Comparison of ENCODE assay signal across 8 cellular contexts in genomic region chr11:91124363-91124762, GRCh38.
"Had no signal": no experiment of that assay in that cellular context is flagged by ENCODE, and none has a peak within 500 bp of the region (broad histone marks: within the 10 kb centered on the region; RNA-seq: fewer than 3 reads in every experiment).

No MANE protein-coding gene starts in this region.

- ATAC-seq: HCT116, K562 had no signal

- H3K27ac ChIP-seq: GM23248 had no signal

- H3K4me1 ChIP-seq: HAP-1 had no signal

- H3K36me3 ChIP-seq: HAP-1 had no signal

- H3K9me3 ChIP-seq: HAP-1 had no signal

- H3K4me3 ChIP-seq: GM23248, HAP-1, K562 had no signal

- DNase-seq: GM23248, GOT3, H7, HFFc6, IMR-90 had no signal
